1 cellular context compared by ENCODE assay signal in genomic region chr17:41667280-41668008, GRCh38.
TF ChIP-seq lines count a peak whose summit lies in the region.

No MANE protein-coding gene starts in this region.

TF ChIP-seq in K562, 482 proteins besides CTCF, POLR2A, EP300 and RAD21 (continued from another document):
- TF ChIP-seq UBTF (IDR thresholded peaks at IDR 0.05; ENCODE audit: borderline replicate concordance in 1 of 2, low read depth in 2 of 2, low read length in 2 of 2), result no peak
- TF ChIP-seq MEF2D (tag; conservative IDR thresholded peaks at IDR 0.05; ENCODE audit: low read depth), result 0 out of 2 replicates have a peak, but pooled peaks have one; percentile 27
- TF ChIP-seq SRF (CRISPR knock-in tag; IDR thresholded peaks at IDR 0.05), result no peak
- TF ChIP-seq SP2 (IDR thresholded peaks at IDR 0.05; ENCODE audit: extremely low read depth, low read depth, low read length, poor library complexity, severe bottlenecking), result no peak
- no peak for TF ChIP-seq CBX1 (IDR thresholded peaks at IDR 0.05; ENCODE audit: low read depth)
- TF ChIP-seq GTF2B (IDR thresholded peaks at IDR 0.05; ENCODE audit: extremely low read depth, insufficient read length), result peak; percentile 9
- no peak for TF ChIP-seq GATAD2A (IDR thresholded peaks at IDR 0.05)
